ENCODE assay signal across 3 cellular contexts in the genomic region with DNA sequence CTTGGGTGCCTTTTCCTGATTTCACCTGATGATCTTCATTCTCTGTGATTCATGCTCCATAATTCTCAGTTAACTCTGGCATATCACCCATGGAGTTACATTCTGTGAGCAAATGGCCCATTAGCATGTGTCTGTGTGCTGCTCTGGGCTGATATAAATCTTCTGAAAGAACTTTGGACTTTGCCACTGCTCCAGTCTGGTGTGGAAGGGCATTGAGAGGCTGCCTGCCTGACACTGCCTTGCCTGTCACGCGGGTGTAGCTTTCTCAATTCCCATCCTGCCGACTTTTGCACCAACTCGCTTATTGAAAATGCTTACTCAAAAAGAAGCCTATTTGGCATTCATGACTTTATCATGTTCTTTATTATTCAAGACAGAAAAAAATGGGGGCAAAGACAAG.
TF ChIP-seq lines count a peak whose summit lies in the region.

No MANE protein-coding gene starts in this region.

TF ChIP-seq in GM23338, 12 proteins besides CTCF, POLR2A, EP300 and RAD21 (continues in another document):
- TF ChIP-seq, protein P1, sequence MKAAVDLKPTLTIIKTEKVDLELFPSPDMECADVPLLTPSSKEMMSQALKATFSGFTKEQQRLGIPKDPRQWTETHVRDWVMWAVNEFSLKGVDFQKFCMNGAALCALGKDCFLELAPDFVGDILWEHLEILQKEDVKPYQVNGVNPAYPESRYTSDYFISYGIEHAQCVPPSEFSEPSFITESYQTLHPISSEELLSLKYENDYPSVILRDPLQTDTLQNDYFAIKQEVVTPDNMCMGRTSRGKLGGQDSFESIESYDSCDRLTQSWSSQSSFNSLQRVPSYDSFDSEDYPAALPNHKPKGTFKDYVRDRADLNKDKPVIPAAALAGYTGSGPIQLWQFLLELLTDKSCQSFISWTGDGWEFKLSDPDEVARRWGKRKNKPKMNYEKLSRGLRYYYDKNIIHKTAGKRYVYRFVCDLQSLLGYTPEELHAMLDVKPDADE (IDR thresholded peaks at IDR 0.05) = no peak
- TF ChIP-seq, protein P2, sequence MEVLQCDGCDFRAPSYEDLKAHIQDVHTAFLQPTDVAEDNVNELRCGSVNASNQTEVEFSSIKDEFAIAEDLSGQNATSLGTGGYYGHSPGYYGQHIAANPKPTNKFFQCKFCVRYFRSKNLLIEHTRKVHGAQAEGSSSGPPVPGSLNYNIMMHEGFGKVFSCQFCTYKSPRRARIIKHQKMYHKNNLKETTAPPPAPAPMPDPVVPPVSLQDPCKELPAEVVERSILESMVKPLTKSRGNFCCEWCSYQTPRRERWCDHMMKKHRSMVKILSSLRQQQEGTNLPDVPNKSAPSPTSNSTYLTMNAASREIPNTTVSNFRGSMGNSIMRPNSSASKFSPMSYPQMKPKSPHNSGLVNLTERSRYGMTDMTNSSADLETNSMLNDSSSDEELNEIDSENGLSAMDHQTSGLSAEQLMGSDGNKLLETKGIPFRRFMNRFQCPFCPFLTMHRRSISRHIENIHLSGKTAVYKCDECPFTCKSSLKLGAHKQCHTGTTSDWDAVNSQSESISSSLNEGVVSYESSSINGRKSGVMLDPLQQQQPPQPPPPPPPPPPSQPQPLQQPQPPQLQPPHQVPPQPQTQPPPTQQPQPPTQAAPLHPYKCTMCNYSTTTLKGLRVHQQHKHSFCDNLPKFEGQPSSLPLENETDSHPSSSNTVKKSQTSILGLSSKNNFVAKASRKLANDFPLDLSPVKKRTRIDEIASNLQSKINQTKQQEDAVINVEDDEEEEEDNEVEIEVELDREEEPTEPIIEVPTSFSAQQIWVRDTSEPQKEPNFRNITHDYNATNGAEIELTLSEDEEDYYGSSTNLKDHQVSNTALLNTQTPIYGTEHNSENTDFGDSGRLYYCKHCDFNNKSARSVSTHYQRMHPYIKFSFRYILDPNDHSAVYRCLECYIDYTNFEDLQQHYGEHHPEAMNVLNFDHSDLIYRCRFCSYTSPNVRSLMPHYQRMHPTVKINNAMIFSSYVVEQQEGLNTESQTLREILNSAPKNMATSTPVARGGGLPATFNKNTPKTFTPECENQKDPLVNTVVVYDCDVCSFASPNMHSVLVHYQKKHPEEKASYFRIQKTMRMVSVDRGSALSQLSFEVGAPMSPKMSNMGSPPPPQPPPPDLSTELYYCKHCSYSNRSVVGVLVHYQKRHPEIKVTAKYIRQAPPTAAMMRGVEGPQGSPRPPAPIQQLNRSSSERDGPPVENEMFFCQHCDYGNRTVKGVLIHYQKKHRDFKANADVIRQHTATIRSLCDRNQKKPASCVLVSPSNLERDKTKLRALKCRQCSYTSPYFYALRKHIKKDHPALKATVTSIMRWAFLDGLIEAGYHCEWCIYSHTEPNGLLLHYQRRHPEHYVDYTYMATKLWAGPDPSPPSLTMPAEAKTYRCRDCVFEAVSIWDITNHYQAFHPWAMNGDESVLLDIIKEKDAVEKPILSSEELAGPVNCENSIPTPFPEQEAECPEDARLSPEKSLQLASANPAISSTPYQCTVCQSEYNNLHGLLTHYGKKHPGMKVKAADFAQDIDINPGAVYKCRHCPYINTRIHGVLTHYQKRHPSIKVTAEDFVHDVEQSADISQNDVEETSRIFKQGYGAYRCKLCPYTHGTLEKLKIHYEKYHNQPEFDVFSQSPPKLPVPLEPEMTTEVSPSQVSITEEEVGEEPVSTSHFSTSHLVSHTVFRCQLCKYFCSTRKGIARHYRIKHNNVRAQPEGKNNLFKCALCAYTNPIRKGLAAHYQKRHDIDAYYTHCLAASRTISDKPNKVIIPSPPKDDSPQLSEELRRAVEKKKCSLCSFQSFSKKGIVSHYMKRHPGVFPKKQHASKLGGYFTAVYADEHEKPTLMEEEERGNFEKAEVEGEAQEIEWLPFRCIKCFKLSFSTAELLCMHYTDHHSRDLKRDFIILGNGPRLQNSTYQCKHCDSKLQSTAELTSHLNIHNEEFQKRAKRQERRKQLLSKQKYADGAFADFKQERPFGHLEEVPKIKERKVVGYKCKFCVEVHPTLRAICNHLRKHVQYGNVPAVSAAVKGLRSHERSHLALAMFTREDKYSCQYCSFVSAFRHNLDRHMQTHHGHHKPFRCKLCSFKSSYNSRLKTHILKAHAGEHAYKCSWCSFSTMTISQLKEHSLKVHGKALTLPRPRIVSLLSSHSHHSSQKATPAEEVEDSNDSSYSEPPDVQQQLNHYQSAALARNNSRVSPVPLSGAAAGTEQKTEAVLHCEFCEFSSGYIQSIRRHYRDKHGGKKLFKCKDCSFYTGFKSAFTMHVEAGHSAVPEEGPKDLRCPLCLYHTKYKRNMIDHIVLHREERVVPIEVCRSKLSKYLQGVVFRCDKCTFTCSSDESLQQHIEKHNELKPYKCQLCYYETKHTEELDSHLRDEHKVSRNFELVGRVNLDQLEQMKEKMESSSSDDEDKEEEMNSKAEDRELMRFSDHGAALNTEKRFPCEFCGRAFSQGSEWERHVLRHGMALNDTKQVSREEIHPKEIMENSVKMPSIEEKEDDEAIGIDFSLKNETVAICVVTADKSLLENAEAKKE (CRISPR knock-in tag; IDR thresholded peaks at IDR 0.05) = no peak
- TF ChIP-seq EZH2 (IDR thresholded peaks at IDR 0.05; ENCODE audit: low read depth, unreplicated experiment) = no peak

TF ChIP-seq in SK-N-SH, 30 proteins besides CTCF, POLR2A, EP300 and RAD21:
- TF ChIP-seq FOXM1 (IDR thresholded peaks at IDR 0.05; ENCODE audit: low read depth) (no peak), NFIC (IDR thresholded peaks at IDR 0.05; ENCODE audit: borderline replicate concordance) (no peak), NRF1 (IDR thresholded peaks at IDR 0.05; ENCODE audit: low read depth, low read length) (no peak), RCOR1 (IDR thresholded peaks at IDR 0.05; ENCODE audit: low read length) (0 out of 2 replicates have a peak, but pooled peaks have one; percentile 6), TAF1 (IDR thresholded peaks at IDR 0.05; ENCODE audit: borderline replicate concordance, low read depth, low read length) (no peak)
- TF ChIP-seq, protein P3, sequence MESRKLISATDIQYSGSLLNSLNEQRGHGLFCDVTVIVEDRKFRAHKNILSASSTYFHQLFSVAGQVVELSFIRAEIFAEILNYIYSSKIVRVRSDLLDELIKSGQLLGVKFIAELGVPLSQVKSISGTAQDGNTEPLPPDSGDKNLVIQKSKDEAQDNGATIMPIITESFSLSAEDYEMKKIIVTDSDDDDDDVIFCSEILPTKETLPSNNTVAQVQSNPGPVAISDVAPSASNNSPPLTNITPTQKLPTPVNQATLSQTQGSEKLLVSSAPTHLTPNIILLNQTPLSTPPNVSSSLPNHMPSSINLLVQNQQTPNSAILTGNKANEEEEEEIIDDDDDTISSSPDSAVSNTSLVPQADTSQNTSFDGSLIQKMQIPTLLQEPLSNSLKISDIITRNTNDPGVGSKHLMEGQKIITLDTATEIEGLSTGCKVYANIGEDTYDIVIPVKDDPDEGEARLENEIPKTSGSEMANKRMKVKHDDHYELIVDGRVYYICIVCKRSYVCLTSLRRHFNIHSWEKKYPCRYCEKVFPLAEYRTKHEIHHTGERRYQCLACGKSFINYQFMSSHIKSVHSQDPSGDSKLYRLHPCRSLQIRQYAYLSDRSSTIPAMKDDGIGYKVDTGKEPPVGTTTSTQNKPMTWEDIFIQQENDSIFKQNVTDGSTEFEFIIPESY (IDR thresholded peaks at IDR 0.05; ENCODE audit: borderline replicate concordance, low read depth) = no peak

TF ChIP-seq in WTC11, 78 proteins besides CTCF, POLR2A, EP300 and RAD21 (continues in another document):
- TF ChIP-seq SMAD4 (CRISPR knock-in tag; IDR thresholded peaks at IDR 0.05) = no peak
- no peak for TF ChIP-seq NR3C1 (CRISPR knock-in tag; conservative IDR thresholded peaks at IDR 0.05; ENCODE audit: low read depth)
- TF ChIP-seq, protein P4, sequence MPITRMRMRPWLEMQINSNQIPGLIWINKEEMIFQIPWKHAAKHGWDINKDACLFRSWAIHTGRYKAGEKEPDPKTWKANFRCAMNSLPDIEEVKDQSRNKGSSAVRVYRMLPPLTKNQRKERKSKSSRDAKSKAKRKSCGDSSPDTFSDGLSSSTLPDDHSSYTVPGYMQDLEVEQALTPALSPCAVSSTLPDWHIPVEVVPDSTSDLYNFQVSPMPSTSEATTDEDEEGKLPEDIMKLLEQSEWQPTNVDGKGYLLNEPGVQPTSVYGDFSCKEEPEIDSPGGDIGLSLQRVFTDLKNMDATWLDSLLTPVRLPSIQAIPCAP (CRISPR knock-in tag; IDR thresholded peaks at IDR 0.05) = no peak
- TF ChIP-seq, protein P5, sequence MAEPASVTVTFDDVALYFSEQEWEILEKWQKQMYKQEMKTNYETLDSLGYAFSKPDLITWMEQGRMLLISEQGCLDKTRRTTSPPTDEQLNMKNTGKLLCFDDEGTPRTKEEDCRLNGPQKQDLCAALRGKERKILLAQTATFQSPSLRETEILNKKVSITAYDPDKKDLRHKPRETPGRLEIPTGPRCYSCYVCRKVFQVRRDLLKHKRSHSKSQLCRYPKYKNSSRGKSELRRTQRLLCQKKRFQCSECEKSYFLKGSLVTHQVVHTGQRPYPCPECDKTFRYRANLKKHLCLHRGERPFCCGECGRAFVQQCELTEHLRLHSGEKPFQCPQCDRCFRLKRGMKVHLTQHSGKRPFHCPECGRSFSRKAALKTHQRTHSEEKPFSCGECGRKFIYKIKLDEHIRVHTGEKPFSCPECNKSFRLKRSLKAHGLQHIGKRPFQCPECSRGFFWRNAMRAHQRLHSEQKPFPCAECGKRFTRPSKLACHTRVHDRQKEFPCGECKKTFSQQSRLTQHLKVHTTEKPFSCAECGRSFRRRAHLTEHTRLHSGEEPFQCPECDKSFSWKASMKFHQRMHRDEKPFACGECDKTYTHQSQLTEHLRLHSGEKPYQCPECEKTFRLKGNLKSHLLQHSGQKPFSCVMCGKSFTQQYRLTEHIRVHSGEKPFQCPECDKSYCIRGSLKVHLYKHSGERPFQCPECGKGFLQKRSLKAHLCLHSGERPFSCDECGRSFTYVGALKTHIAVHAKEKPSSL (CRISPR knock-in tag; conservative IDR thresholded peaks at IDR 0.05) = no peak
- TF ChIP-seq RELA (CRISPR knock-in tag; IDR thresholded peaks at IDR 0.05; ENCODE audit: borderline replicate concordance) = no peak
- TF ChIP-seq CREB1 (CRISPR knock-in tag; IDR thresholded peaks at IDR 0.05) = no peak
- TF ChIP-seq, protein P6, sequence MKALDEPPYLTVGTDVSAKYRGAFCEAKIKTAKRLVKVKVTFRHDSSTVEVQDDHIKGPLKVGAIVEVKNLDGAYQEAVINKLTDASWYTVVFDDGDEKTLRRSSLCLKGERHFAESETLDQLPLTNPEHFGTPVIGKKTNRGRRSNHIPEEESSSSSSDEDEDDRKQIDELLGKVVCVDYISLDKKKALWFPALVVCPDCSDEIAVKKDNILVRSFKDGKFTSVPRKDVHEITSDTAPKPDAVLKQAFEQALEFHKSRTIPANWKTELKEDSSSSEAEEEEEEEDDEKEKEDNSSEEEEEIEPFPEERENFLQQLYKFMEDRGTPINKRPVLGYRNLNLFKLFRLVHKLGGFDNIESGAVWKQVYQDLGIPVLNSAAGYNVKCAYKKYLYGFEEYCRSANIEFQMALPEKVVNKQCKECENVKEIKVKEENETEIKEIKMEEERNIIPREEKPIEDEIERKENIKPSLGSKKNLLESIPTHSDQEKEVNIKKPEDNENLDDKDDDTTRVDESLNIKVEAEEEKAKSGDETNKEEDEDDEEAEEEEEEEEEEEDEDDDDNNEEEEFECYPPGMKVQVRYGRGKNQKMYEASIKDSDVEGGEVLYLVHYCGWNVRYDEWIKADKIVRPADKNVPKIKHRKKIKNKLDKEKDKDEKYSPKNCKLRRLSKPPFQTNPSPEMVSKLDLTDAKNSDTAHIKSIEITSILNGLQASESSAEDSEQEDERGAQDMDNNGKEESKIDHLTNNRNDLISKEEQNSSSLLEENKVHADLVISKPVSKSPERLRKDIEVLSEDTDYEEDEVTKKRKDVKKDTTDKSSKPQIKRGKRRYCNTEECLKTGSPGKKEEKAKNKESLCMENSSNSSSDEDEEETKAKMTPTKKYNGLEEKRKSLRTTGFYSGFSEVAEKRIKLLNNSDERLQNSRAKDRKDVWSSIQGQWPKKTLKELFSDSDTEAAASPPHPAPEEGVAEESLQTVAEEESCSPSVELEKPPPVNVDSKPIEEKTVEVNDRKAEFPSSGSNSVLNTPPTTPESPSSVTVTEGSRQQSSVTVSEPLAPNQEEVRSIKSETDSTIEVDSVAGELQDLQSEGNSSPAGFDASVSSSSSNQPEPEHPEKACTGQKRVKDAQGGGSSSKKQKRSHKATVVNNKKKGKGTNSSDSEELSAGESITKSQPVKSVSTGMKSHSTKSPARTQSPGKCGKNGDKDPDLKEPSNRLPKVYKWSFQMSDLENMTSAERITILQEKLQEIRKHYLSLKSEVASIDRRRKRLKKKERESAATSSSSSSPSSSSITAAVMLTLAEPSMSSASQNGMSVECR (CRISPR knock-in tag; IDR thresholded peaks at IDR 0.05; ENCODE audit: borderline replicate concordance) = no peak
- TF ChIP-seq, protein P7, sequence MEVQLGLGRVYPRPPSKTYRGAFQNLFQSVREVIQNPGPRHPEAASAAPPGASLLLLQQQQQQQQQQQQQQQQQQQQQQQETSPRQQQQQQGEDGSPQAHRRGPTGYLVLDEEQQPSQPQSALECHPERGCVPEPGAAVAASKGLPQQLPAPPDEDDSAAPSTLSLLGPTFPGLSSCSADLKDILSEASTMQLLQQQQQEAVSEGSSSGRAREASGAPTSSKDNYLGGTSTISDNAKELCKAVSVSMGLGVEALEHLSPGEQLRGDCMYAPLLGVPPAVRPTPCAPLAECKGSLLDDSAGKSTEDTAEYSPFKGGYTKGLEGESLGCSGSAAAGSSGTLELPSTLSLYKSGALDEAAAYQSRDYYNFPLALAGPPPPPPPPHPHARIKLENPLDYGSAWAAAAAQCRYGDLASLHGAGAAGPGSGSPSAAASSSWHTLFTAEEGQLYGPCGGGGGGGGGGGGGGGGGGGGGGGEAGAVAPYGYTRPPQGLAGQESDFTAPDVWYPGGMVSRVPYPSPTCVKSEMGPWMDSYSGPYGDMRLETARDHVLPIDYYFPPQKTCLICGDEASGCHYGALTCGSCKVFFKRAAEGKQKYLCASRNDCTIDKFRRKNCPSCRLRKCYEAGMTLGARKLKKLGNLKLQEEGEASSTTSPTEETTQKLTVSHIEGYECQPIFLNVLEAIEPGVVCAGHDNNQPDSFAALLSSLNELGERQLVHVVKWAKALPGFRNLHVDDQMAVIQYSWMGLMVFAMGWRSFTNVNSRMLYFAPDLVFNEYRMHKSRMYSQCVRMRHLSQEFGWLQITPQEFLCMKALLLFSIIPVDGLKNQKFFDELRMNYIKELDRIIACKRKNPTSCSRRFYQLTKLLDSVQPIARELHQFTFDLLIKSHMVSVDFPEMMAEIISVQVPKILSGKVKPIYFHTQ (CRISPR knock-in tag; IDR thresholded peaks at IDR 0.05) = no peak
- TF ChIP-seq, protein P8, sequence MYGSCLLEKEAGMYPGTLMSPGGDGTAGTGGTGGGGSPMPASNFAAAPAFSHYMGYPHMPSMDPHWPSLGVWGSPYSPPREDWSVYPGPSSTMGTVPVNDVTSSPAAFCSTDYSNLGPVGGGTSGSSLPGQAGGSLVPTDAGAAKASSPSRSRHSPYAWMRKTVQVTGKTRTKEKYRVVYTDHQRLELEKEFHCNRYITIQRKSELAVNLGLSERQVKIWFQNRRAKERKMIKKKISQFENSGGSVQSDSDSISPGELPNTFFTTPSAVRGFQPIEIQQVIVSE (CRISPR knock-in tag; IDR thresholded peaks at IDR 0.05; ENCODE audit: borderline replicate concordance) = no peak
- TF ChIP-seq, protein P9, sequence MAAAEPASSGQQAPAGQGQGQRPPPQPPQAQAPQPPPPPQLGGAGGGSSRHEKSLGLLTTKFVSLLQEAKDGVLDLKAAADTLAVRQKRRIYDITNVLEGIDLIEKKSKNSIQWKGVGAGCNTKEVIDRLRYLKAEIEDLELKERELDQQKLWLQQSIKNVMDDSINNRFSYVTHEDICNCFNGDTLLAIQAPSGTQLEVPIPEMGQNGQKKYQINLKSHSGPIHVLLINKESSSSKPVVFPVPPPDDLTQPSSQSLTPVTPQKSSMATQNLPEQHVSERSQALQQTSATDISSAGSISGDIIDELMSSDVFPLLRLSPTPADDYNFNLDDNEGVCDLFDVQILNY (CRISPR knock-in tag; IDR thresholded peaks at IDR 0.05) = no peak
- no peak for TF ChIP-seq FOXJ3 (CRISPR knock-in tag; IDR thresholded peaks at IDR 0.05; ENCODE audit: borderline replicate concordance)
- TF ChIP-seq, protein P10, sequence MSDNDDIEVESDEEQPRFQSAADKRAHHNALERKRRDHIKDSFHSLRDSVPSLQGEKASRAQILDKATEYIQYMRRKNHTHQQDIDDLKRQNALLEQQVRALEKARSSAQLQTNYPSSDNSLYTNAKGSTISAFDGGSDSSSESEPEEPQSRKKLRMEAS (CRISPR knock-in tag; IDR thresholded peaks at IDR 0.05) = no peak
- no peak for TF ChIP-seq SMAD3 (CRISPR knock-in tag; IDR thresholded peaks at IDR 0.05; ENCODE audit: borderline replicate concordance)
